Comparison of ENCODE assay signal across 28 cellular contexts in the genomic region with DNA sequence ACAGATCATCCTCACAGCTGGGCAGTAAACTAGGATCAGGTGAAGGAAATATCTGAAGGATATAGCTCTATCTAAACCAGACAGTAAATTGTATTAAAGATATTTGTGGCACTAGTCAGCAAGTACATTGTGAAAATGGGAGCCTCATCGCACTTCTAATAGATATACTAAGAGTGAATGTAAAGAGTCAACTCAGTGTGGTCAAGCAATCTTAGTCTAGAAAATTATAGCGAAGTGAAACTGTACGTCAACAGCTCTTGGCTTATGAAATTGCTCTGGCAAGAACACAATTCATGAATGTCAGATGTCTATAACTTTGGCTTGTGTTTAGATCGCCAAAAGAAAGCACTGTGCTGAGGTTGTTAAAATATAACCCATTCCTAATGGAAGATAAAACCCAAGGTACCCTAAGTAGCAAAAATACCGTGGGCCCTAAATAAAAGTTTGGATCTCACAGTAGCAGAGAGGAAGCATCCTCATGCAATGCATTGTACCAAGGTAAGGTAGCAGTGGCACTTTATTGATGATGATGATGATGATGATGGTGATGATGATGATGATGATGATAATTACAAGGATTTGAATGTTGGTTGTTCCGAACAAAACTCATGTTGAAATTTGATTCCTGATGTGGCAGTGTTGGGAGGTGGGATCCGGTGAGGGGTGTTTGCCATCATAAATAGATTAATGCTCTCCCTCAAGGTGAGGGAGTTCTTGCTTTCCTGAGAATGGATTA.
"Had no signal": no experiment of that assay in that cellular context is flagged by ENCODE, and none has a peak within 500 bp of the region (broad histone marks: within the 10 kb centered on the region; RNA-seq: fewer than 3 reads in every experiment).

No MANE protein-coding gene starts in this region.

- ATAC-seq: activated CD8-positive, alpha-beta T cell treated with anti-CD3 and anti-CD28 coated beads for 36 hours; activated T-cell treated with anti-CD3 and anti-CD28 coated beads, Interleukin-2, amount 50 U/mL, for 72 hours; activated T-helper 17 cell treated with anti-CD3 and anti-CD28 coated beads, Interleukin-2, amount 50 U/mL, for 72 hours; K562 had no signal

- H3K9me3 ChIP-seq: ascending aorta, MG63 had no signal

- H3K27me3 ChIP-seq: ascending aorta, cardiac muscle cell, MG63 had no signal

- H3K4me3 ChIP-seq: ascending aorta, cardiac muscle cell, coronary artery, K562, MG63 had no signal

- FAIRE-seq: K562 had no signal

- H3K4me1 ChIP-seq: ascending aorta had no signal

- H3K27ac ChIP-seq: ascending aorta, cardiac muscle cell, coronary artery had no signal

- DNase-seq: activated CD4-positive, alpha-beta T cell treated with anti-CD3 and anti-CD28 coated beads, Interleukin-2, amount 10 ng/mL, durations not matched to agents 24 days and 14 days; activated CD4-positive, alpha-beta T cell treated with anti-CD3 and anti-CD28 coated beads, Interleukin-2, amount 50 U/mL, for 4 hours; activated CD8-positive, alpha-beta T cell treated with anti-CD3 and anti-CD28 coated beads for 36 hours; activated effector memory CD4-positive, alpha-beta T cell treated with anti-CD3 and anti-CD28 coated beads, Interleukin-2, amount 50 U/mL, for 16 hours; activated naive CD4-positive, alpha-beta T cell treated with Interleukin-2 at 50 U/mL for 16 hours; activated naive CD8-positive, alpha-beta T cell treated with anti-CD3 and anti-CD28 coated beads, Interleukin-2, amount 10 ng/mL, durations not matched to agents 7 days and 5 days; activated T-cell treated with anti-CD3 and anti-CD28 coated beads, Interleukin-2, amount 50 U/mL, for 1 hour; activated T-cell treated with anti-CD3 and anti-CD28 coated beads, Interleukin-2, amount 50 U/mL, for 72 hours; amygdala; MG63; NCI-H1048; NCI-H1105 treated with DMSO at 0.1 percent for 48 hours; NCI-H1436 treated with DMSO at 0.1 percent for 48 hours; NCI-H1694 treated with DMSO at 0.1 percent for 48 hours; NCI-H2029; NCI-H345; NCI-H524 treated with DMSO at 0.1 percent for 48 hours; OCI-M1; Right ventricle myocardium superior; SW 1271; T-helper 1 cell; T-helper 2 cell; T-helper 9 cell had no signal

- H3K36me3 ChIP-seq: ascending aorta, cardiac muscle cell, MG63 had no signal
